1 cellular context compared by ENCODE assay signal in genomic region chr22:37659066-37659896, GRCh38.
TF ChIP-seq lines count a peak whose summit lies in the region.

No MANE protein-coding gene starts in this region.

TF ChIP-seq in GM23338, 12 proteins besides CTCF, POLR2A, EP300 and RAD21:
- TF ChIP-seq NANOG (IDR thresholded peaks at IDR 0.05; ENCODE audit: borderline replicate concordance) (no peak), EZH2phosphoT487 (IDR thresholded peaks at IDR 0.05; ENCODE audit: unreplicated experiment) (no peak), ZNF331 (CRISPR knock-in tag; IDR thresholded peaks at IDR 0.05; ENCODE audit: low read depth) (no peak), ZNF462 (CRISPR knock-in tag; IDR thresholded peaks at IDR 0.05) (no peak), CREB1 (CRISPR knock-in tag; IDR thresholded peaks at IDR 0.05; ENCODE audit: low read depth) (no peak), EZH2 (IDR thresholded peaks at IDR 0.05; ENCODE audit: low read depth, unreplicated experiment) (no peak), JUNB (IDR thresholded peaks at IDR 0.05; ENCODE audit: unreplicated experiment) (no peak), ZNF114 (CRISPR knock-in tag; IDR thresholded peaks at IDR 0.05) (no peak), POLR2AphosphoS5 (IDR thresholded peaks at IDR 0.05; ENCODE audit: low read depth) (no peak)
TF ChIP-seq in GM23338: peak in this region for 0.
